Comparison of ENCODE assay signal across 27 cellular contexts in the genomic region with DNA sequence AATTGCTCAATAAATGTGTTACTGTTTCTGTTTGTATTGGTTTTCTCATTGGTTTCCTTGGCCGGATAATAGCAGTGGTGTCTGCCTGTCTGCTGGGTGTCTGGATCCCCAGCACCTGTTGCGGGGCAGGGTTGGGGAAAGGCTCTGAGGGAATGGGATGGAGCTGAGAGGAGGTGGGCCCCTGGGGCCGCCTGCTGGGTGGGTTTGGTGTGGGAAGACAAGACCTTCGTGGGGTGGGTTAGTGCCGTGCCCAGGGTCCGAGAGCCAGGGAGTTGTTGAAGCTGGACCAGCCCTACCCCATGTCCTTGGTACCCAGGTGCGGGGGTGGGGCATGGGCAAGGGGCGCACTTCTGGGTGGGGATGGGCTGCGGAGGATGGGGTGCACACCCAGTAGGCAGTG. TPM values are rescaled to one million over a fixed set of nuclear protein-coding genes. Genes with fewer than 3 reads are reported as not detected.
DNase-seq lines count a peak whose midpoint lies in the region; ATAC-seq, FAIRE-seq and TF ChIP-seq lines count a peak whose summit lies in the region.
"Had no signal": no experiment of that assay in that cellular context is flagged by ENCODE, and none has a peak within 500 bp of the region (broad histone marks: within the 10 kb centered on the region; RNA-seq: fewer than 3 reads in every experiment).

No MANE protein-coding gene starts in this region.

- WGBS in H9 (ENCODE audit: extremely low coverage, insufficient read length, low lambda C conversion rate) = no CpG with 5 or more reads among the region's 9 CpGs
- WGBS in body of pancreas, 2 donors = 94 to 99% methylated on average over 7 to 9 of the region's 9 CpGs

- no peak overlapping the region for H4K5ac ChIP-seq in H9 (ENCODE audit: insufficient read length, low read depth, low read length)

- H3K4me3 ChIP-seq in astrocyte (ENCODE audit: insufficient read depth, low read depth, low read length) (no peak overlapping the region), body of pancreas (no peak overlapping the region)
- H3K4me3 ChIP-seq: A549, GM23338, K562 had no signal

- H3K4ac ChIP-seq in H9 (ENCODE audit: low read depth, low read length) = no peak overlapping the region

- H2AFZ ChIP-seq in H9 (ENCODE audit: low read length) (no peak overlapping the region), astrocyte (ENCODE audit: low read depth, low read length) (no peak overlapping the region)
- H2AFZ ChIP-seq: GM23338 had no signal

- H4K20me1 ChIP-seq in H9 (ENCODE audit: control insufficient read depth, insufficient read depth, insufficient read length) (no peaks in the 10 kb centered on the region), astrocyte (ENCODE audit: insufficient read depth, low read length) (peaks cover 80% of the 10 kb centered on the region)

- no peak overlapping the region for H3K18ac ChIP-seq in H9 (ENCODE audit: insufficient read length, low read depth, low read length)

- no peak for DNase-seq in CD4-positive, alpha-beta T cell
- DNase-seq in H9 (no peak), astrocyte (ENCODE audit: low read depth) (no peak), urothelium cell line (ENCODE audit: low spot score) (no peak), body of pancreas (no peak)
- no peak for DNase-seq in activated CD4-positive, alpha-beta T cell treated with anti-CD3 and anti-CD28 coated beads, Interleukin-2, amount 10 ng/mL, durations not matched to agents 24 days and 14 days
- DNase-seq: BE2C; CD4-positive, CD25-positive, alpha-beta regulatory T cell; DMS153; GDM1; MM.1S; NCI-H1092; NCI-H1436; NCI-H187 treated with DMSO at 0.1 percent for 48 hours; NCI-H2107; NCI-H446 treated with DMSO at 0.1 percent for 48 hours; NCI-H526 treated with DMSO at 0.1 percent for 48 hours; OCI-M1; SHP77 had no signal

- no peak for FAIRE-seq in astrocyte (lab: Jason Lieb, UNC)
- no peak for FAIRE-seq in urothelium cell line (lab: Jason Lieb, UNC)
- FAIRE-seq: A549, GM18507, K562, RCC 7860 had no signal

- H3K9me3 ChIP-seq in CD4-positive, alpha-beta T cell (ENCODE audit: control insufficient read depth, low read length) = no peaks in the 10 kb centered on the region
- no peaks in the 10 kb centered on the region for H3K9me3 ChIP-seq in H9 (ENCODE audit: control insufficient read depth, low read depth, low read length)
- no peaks in the 10 kb centered on the region for H3K9me3 ChIP-seq in astrocyte (ENCODE audit: insufficient read depth, low read depth, low read length)
- no peaks in the 10 kb centered on the region for H3K9me3 ChIP-seq in body of pancreas
- H3K9me3 ChIP-seq: A549, BE2C had no signal

- peaks cover 12% of the 10 kb centered on the region for H3K36me3 Mint-ChIP-seq in CD4-positive, alpha-beta T cell (ENCODE audit: low read depth)
- peaks cover 13 to 24% (median 20%) of the 10 kb centered on the region in 3 experiments for H3K36me3 Mint-ChIP-seq in H9 (ENCODE audit: insufficient read depth in 1 of 3, low read depth in 3 of 3)
- H3K36me3 Mint-ChIP-seq in astrocyte (ENCODE audit: low read depth, unreplicated experiment) = peaks cover 3% of the 10 kb centered on the region
- H3K36me3 Mint-ChIP-seq in nephron (ENCODE audit: low read depth) = peaks cover 12% of the 10 kb centered on the region
- peaks cover 28% of the 10 kb centered on the region for H3K36me3 Mint-ChIP-seq in activated CD4-positive, alpha-beta T cell treated with anti-CD3 and anti-CD28 coated beads, Interleukin-2, amount 10 ng/mL, durations not matched to agents 24 days and 14 days (ENCODE audit: low read depth)

- H3K27me3 ChIP-seq in CD4-positive, alpha-beta T cell (ENCODE audit: control insufficient read depth, insufficient read depth, low read length) = no peaks in the 10 kb centered on the region
- H3K27me3 ChIP-seq in H9 (ENCODE audit: insufficient read depth, low read length) (no peaks in the 10 kb centered on the region), astrocyte (ENCODE audit: insufficient read depth, low read length) (no peaks in the 10 kb centered on the region), body of pancreas (no peaks in the 10 kb centered on the region)
- H3K27me3 ChIP-seq: BE2C had no signal

- no peak overlapping the region for H3K14ac ChIP-seq in H9 (ENCODE audit: insufficient read depth, low read length)

- H3K36me3 ChIP-seq in astrocyte (ENCODE audit: insufficient read depth, low read length) = no peaks in the 10 kb centered on the region
- H3K36me3 ChIP-seq in body of pancreas (replicated peaks in 1 of 2; ENCODE audit: insufficient read depth in 1 of 2, low read depth in 2 of 2) = no peaks in the 10 kb centered on the region

- H3K9ac ChIP-seq in H9 (ENCODE audit: extremely low read depth, insufficient read length, low read length) (no peak overlapping the region), astrocyte (ENCODE audit: low read length) (no peak overlapping the region)

- H3K27ac Mint-ChIP-seq in CD4-positive, alpha-beta T cell = peak overlapping the region; percentile 42
- H3K27ac Mint-ChIP-seq in H9 = peak overlapping the region in 2 of 3 experiments; percentile 46 to 81; a peak in 3 of 7 replicates
- H3K27ac Mint-ChIP-seq in astrocyte (ENCODE audit: unreplicated experiment) = no peak overlapping the region
- no peak overlapping the region for H3K27ac Mint-ChIP-seq in nephron
- no peak overlapping the region for H3K27ac Mint-ChIP-seq in activated CD4-positive, alpha-beta T cell treated with anti-CD3 and anti-CD28 coated beads, Interleukin-2, amount 10 ng/mL, durations not matched to agents 24 days and 14 days
- H3K27ac Mint-ChIP-seq: CD4-positive, CD25-positive, alpha-beta regulatory T cell; GM23338 had no signal

- no peak for TF ChIP-seq POLR2A in body of pancreas (IDR thresholded peaks at IDR 0.05)

- H3K27ac ChIP-seq in CD4-positive, alpha-beta T cell (ENCODE audit: low read depth, low read length) = no peak overlapping the region
- H3K27ac ChIP-seq in H9 (ENCODE audit: insufficient read length, low read depth, low read length) (no peak overlapping the region), astrocyte (ENCODE audit: low read depth, low read length) (no peak overlapping the region), body of pancreas (no peak overlapping the region)
- H3K27ac ChIP-seq: A549 had no signal

- H2AK5ac ChIP-seq in H9 (ENCODE audit: insufficient read length, low read length) = no peak overlapping the region

- no peaks in the 10 kb centered on the region for H3K23me2 ChIP-seq in H9 (ENCODE audit: insufficient read length, low read depth, low read length, poor library complexity, severe bottlenecking)

- H3K79me2 ChIP-seq in H9 (ENCODE audit: insufficient read depth, low read length) (peaks cover 61% of the 10 kb centered on the region), astrocyte (ENCODE audit: insufficient read depth, low read length) (peaks cover 92% of the 10 kb centered on the region)

- H3K4me2 ChIP-seq in H9 (ENCODE audit: insufficient read depth, insufficient read length, low read length) (no peak overlapping the region), astrocyte (ENCODE audit: low read length) (no peak overlapping the region)
- H3K4me2 ChIP-seq: A549, GM23338 had no signal

- no peak for TF ChIP-seq CTCF in CD4-positive, alpha-beta T cell (IDR thresholded peaks at IDR 0.05)
- no peak for TF ChIP-seq CTCF in H9 (conservative IDR thresholded peaks at IDR 0.05)
- TF ChIP-seq CTCF in astrocyte (IDR thresholded peaks at IDR 0.05; ENCODE audit: insufficient read depth, low read depth, low read length) = no peak
- TF ChIP-seq CTCF in nephron (IDR thresholded peaks at IDR 0.05; ENCODE audit: unreplicated experiment in 3 of 3) = no peak
- no peak for TF ChIP-seq CTCF in body of pancreas (IDR thresholded peaks at IDR 0.05)

- H3T11ph ChIP-seq in H9 (ENCODE audit: low read length) = no peak overlapping the region

- POLR2A ChIA-PET in CD4-positive, alpha-beta T cell (lab: Charles Lee) = interaction anchor here (0.6 to 1.0 kb wide), 2 partner anchors 25 to 92 kb away, joined by 3 read pairs; partner anchors contain the start of gene LSM14B

- no peaks in the 10 kb centered on the region for H3K9me3 Mint-ChIP-seq in CD4-positive, alpha-beta T cell
- peaks cover 0 to 2% of the 10 kb centered on the region in 2 experiments; a peak in 2 of 5 replicates for H3K9me3 Mint-ChIP-seq in H9
- no peaks in the 10 kb centered on the region for H3K9me3 Mint-ChIP-seq in astrocyte (ENCODE audit: unreplicated experiment)
- no peaks in the 10 kb centered on the region for H3K9me3 Mint-ChIP-seq in nephron
- H3K9me3 Mint-ChIP-seq in activated CD4-positive, alpha-beta T cell treated with anti-CD3 and anti-CD28 coated beads, Interleukin-2, amount 10 ng/mL, durations not matched to agents 24 days and 14 days = no peaks in the 10 kb centered on the region
- H3K9me3 Mint-ChIP-seq: CD4-positive, CD25-positive, alpha-beta regulatory T cell; GM23338 had no signal

- no peak overlapping the region for H3K23ac ChIP-seq in H9 (ENCODE audit: insufficient read length, low read depth, low read length)

- no peak overlapping the region for H2BK15ac ChIP-seq in H9 (ENCODE audit: low read depth, low read length)

- no peak overlapping the region for H2BK12ac ChIP-seq in H9 (ENCODE audit: insufficient read length, low read depth, low read length)

- intact Hi-C loops in CD4-positive, alpha-beta T cell (cut with DNase I, micrococcal nuclease) = no loop called here
- intact Hi-C loops in body of pancreas (cut with DNase I) = no loop called here
- intact Hi-C loops in activated CD4-positive, alpha-beta T cell treated with anti-CD3 and anti-CD28 coated beads, Interleukin-2, amount 10 ng/mL, durations not matched to agents 24 days and 14 days (cut with micrococcal nuclease) = no loop called here

- peak overlapping the region; percentile 48 for H3K4me3 Mint-ChIP-seq in CD4-positive, alpha-beta T cell
- peak overlapping the region in 1 of 2 experiments; percentile 64; a peak in 2 of 5 replicates for H3K4me3 Mint-ChIP-seq in H9
- H3K4me3 Mint-ChIP-seq in astrocyte (ENCODE audit: unreplicated experiment) = peak overlapping the region; percentile 57
- peak overlapping the region in 2 of 3 experiments; percentile 38 to 48 for H3K4me3 Mint-ChIP-seq in nephron
- H3K4me3 Mint-ChIP-seq in activated CD4-positive, alpha-beta T cell treated with anti-CD3 and anti-CD28 coated beads, Interleukin-2, amount 10 ng/mL, durations not matched to agents 24 days and 14 days = no peak overlapping the region
- H3K4me3 Mint-ChIP-seq: GM23338 had no signal

- no peak overlapping the region for H2BK20ac ChIP-seq in H9 (ENCODE audit: low read depth, low read length, poor library complexity, severe bottlenecking)

- H3K27me3 Mint-ChIP-seq in CD4-positive, alpha-beta T cell = no peaks in the 10 kb centered on the region
- no peaks in the 10 kb centered on the region for H3K27me3 Mint-ChIP-seq in H9 (ENCODE audit: low read depth)
- no peaks in the 10 kb centered on the region for H3K27me3 Mint-ChIP-seq in astrocyte (ENCODE audit: low read depth, unreplicated experiment)
- H3K27me3 Mint-ChIP-seq in nephron (ENCODE audit: low read depth) = no peaks in the 10 kb centered on the region
- no peaks in the 10 kb centered on the region for H3K27me3 Mint-ChIP-seq in activated CD4-positive, alpha-beta T cell treated with anti-CD3 and anti-CD28 coated beads, Interleukin-2, amount 10 ng/mL, durations not matched to agents 24 days and 14 days
- H3K27me3 Mint-ChIP-seq: CD4-positive, CD25-positive, alpha-beta regulatory T cell had no signal

- no peak for ATAC-seq in CD4-positive, alpha-beta T cell (ENCODE audit: poor library complexity)
- ATAC-seq in GM19395 (IDR thresholded peaks at IDR 0.05; ENCODE audit: unreplicated experiment) (no peak), body of pancreas (no peak)
- ATAC-seq: A549, GM23338, HCT116, K562 had no signal

- no peak overlapping the region for H4K91ac ChIP-seq in H9 (ENCODE audit: insufficient read length, low read depth, low read length)

- no peak overlapping the region for H3K56ac ChIP-seq in H9 (ENCODE audit: insufficient read length, low read depth, low read length)

- H2BK120ac ChIP-seq in H9 (ENCODE audit: low read depth, low read length, poor library complexity, severe bottlenecking) = no peak overlapping the region

- CTCF ChIA-PET in CD4-positive, alpha-beta T cell (lab: Charles Lee) = no interaction called here

- no peak overlapping the region for H2BK5ac ChIP-seq in H9 (ENCODE audit: insufficient read length, low read length)

- peaks cover 36% of the 10 kb centered on the region for H3K4me1 Mint-ChIP-seq in CD4-positive, alpha-beta T cell (ENCODE audit: low read depth)
- H3K4me1 Mint-ChIP-seq in H9 (peaks cover 34% of the 10 kb centered on the region in 2 experiments), astrocyte (ENCODE audit: low read depth, unreplicated experiment) (peaks cover 14% of the 10 kb centered on the region), nephron (peaks cover 41% of the 10 kb centered on the region)
- peaks cover 17% of the 10 kb centered on the region for H3K4me1 Mint-ChIP-seq in activated CD4-positive, alpha-beta T cell treated with anti-CD3 and anti-CD28 coated beads, Interleukin-2, amount 10 ng/mL, durations not matched to agents 24 days and 14 days

- peaks cover 15% of the 10 kb centered on the region for H3K79me1 ChIP-seq in H9 (ENCODE audit: insufficient read depth, low read depth, low read length, poor library complexity, severe bottlenecking)

- H3K4me1 ChIP-seq in H9 (ENCODE audit: insufficient read depth, low read length) (peaks cover 9% of the 10 kb centered on the region; the same call in 1 of the 2 replicates), astrocyte (ENCODE audit: insufficient read depth, low read length) (peaks cover 16% of the 10 kb centered on the region), body of pancreas (peaks cover 11% of the 10 kb centered on the region)

- H4K8ac ChIP-seq in H9 (replicated peaks; ENCODE audit: insufficient read length, low read depth, low read length) = no peak overlapping the region

RNA-seq across cellular contexts. Expression of gene SS18L1, which starts 4.0 kb away (rescaled TPM):
- 10 to 100 TPM; 12.8 to 13.4 TPM for total RNA-seq in CD4-positive, alpha-beta T cell
- total RNA-seq in H9 (2021) = 18.8 and 22.2 TPM in 2 replicates
- total RNA-seq in astrocyte = 13.2 and 16.3 TPM in 2 replicates
- 10 to 100 TPM; 11.4 to 14.5 TPM for total RNA-seq in body of pancreas
- total RNA-seq in activated CD4-positive, alpha-beta T cell treated with anti-CD3 and anti-CD28 coated beads, Interleukin-2, amount 10 ng/mL, durations not matched to agents 24 days and 14 days = 26.7 and 29.0 TPM in 2 replicates

RNA-seq across cellular contexts. Expression of gene PSMA7, which starts 4.3 kb away (rescaled TPM):
- total RNA-seq in CD4-positive, alpha-beta T cell = 100 to 1,000 TPM; 150 to 158 TPM
- 332 and 337 TPM in 2 replicates for total RNA-seq in H9 (2021)
- 284 and 324 TPM in 2 replicates for total RNA-seq in astrocyte
- 100 to 1,000 TPM; 174 to 176 TPM for total RNA-seq in body of pancreas
- total RNA-seq in activated CD4-positive, alpha-beta T cell treated with anti-CD3 and anti-CD28 coated beads, Interleukin-2, amount 10 ng/mL, durations not matched to agents 24 days and 14 days = 434 and 449 TPM in 2 replicates

RNA-seq across cellular contexts. Expression of gene LSM14B, which starts 25.3 kb away (rescaled TPM):
- 10 to 100 TPM; 34.5 to 35.7 TPM for total RNA-seq in CD4-positive, alpha-beta T cell
- total RNA-seq in H9 (2021) = 77.9 and 82.4 TPM in 2 replicates
- total RNA-seq in astrocyte = 24.9 and 27.1 TPM in 2 replicates
- 10 to 100 TPM; 11.5 to 12.2 TPM for total RNA-seq in body of pancreas
- 44.0 and 45.3 TPM in 2 replicates for total RNA-seq in activated CD4-positive, alpha-beta T cell treated with anti-CD3 and anti-CD28 coated beads, Interleukin-2, amount 10 ng/mL, durations not matched to agents 24 days and 14 days

RNA-seq across cellular contexts. Expression of gene MTG2, which starts 35.3 kb away (rescaled TPM):
- 1 to 10 TPM; 9.5 to 9.9 TPM for total RNA-seq in CD4-positive, alpha-beta T cell
- total RNA-seq in H9 (2021) (25.1 and 27.7 TPM in 2 replicates), astrocyte (26.6 and 31.5 TPM in 2 replicates), body of pancreas (10 to 100 TPM in 1 of 2 donors, 1 to 10 TPM in 1; 8.8 to 16.5 TPM)
- total RNA-seq in activated CD4-positive, alpha-beta T cell treated with anti-CD3 and anti-CD28 coated beads, Interleukin-2, amount 10 ng/mL, durations not matched to agents 24 days and 14 days = 43.0 and 44.4 TPM in 2 replicates

Comparison
In these comparisons a context has a peak if more than half of its experiments do, and no peak if none do; other contexts are left out.
1. H3K27ac Mint-ChIP-seq: peak in CD4-positive, alpha-beta T cell (single experiment) and H9 (2 of 3); none in astrocyte (single experiment), nephron (0 of 3) and activated CD4-positive, alpha-beta T cell treated with anti-CD3 and anti-CD28 coated beads, Interleukin-2, amount 10 ng/mL, durations not matched to agents 24 days and 14 days (single experiment).